ENCODE assay signal across 8 cellular contexts in genomic region chr11:6390718-6391547, GRCh38. TPM values are rescaled to one million over a fixed set of nuclear protein-coding genes. Genes with fewer than 3 reads are reported as not detected.
DNase-seq lines count a peak whose midpoint lies in the region; FAIRE-seq and TF ChIP-seq lines count a peak whose summit lies in the region.

No MANE protein-coding gene starts in this region.

- no peaks in the 10 kb centered on the region for H3K9me3 Mint-ChIP-seq in nephron

- FAIRE-seq in HTR-8/SVneo (lab: Jason Lieb, UNC): no peak
- FAIRE-seq in D721Med (lab: Jason Lieb, UNC): no peak
- no peak for FAIRE-seq in GM19239 (lab: Jason Lieb, UNC)

- H3K4me3 Mint-ChIP-seq in nephron: peak overlapping the region; percentile 79 to 96 (median 92)

- H3K36me3 Mint-ChIP-seq in nephron (ENCODE audit: low read depth): peaks cover 11% of the 10 kb centered on the region

- no peak for TF ChIP-seq CTCF in C4-2B (conservative IDR thresholded peaks at IDR 0.05)
- TF ChIP-seq CTCF in LNCaP clone FGC (IDR thresholded peaks at IDR 0.05; ENCODE audit: control insufficient read depth, extremely low read depth, insufficient read depth): no peak
- no peak for TF ChIP-seq CTCF in dorsolateral prefrontal cortex (IDR thresholded peaks at IDR 0.05 in 54 of 56, conservative IDR thresholded peaks at IDR 0.05 in 2 of 56; ENCODE audit: low read depth in 1 of 56, partially characterized antibody in 56 of 56)
- no peak for TF ChIP-seq CTCF in nephron (IDR thresholded peaks at IDR 0.05; ENCODE audit: unreplicated experiment in 3 of 3)
- TF ChIP-seq CTCF in D721Med (IDR thresholded peaks at IDR 0.05; ENCODE audit: insufficient read depth, missing control alignments): no peak

- peak overlapping the region in 2 of 3 experiments; percentile 15 to 62 for H3K27ac Mint-ChIP-seq in nephron

- DNase-seq in LNCaP clone FGC (ENCODE audit: low read depth) (no peak), dorsolateral prefrontal cortex (peak in 1 of 10 donors; percentile 58), NCI-H524 treated with DMSO at 0.1 percent for 48 hours (lab: John Stamatoyannopoulos, UW) (no peak), HTR-8/SVneo (ENCODE audit: insufficient read length, low spot score) (no peak), D721Med (ENCODE audit: insufficient read length, low spot score) (no peak), GM19239 (ENCODE audit: insufficient read length, low spot score) (no peak)

- no peaks in the 10 kb centered on the region for H3K27me3 ChIP-seq in dorsolateral prefrontal cortex

- H3K4me3 ChIP-seq in LNCaP clone FGC (ENCODE audit: low read depth, low read length) (peak overlapping the region; percentile 75), dorsolateral prefrontal cortex (peak overlapping the region; percentile 61 to 99 (median 90))

- H3K4me1 Mint-ChIP-seq in nephron: peaks cover 26% of the 10 kb centered on the region

- peak overlapping the region; percentile 68 for H3K27ac ChIP-seq in C4-2B
- peak overlapping the region; percentile 52 to 99 (median 94) for H3K27ac ChIP-seq in dorsolateral prefrontal cortex

- peaks cover 7% of the 10 kb centered on the region for H3K27me3 Mint-ChIP-seq in nephron (ENCODE audit: low read depth)

- intact Hi-C loops in dorsolateral prefrontal cortex (cut with DNase I): loop anchor here (2.0 to 5.0 kb wide), 3 partner anchors 28 to 221 kb away; partner anchors contain the start of genes ARFIP2 (in 2 of the 2), TIMM10B (in 2 of the 2), APBB1 (in 1 of the 2) and TAF10 (in 1 of the 2)

RNA-seq across cellular contexts. Expression of gene SMPD1, which starts 0.7 kb away (rescaled TPM):
- total RNA-seq in dorsolateral prefrontal cortex: 10 to 100 TPM; 37.6 to 97.6 (median 53.8) TPM

RNA-seq across cellular contexts. Expression of gene APBB1, which starts 28.0 kb away (rescaled TPM):
- 100 to 1,000 TPM; 235 to 475 (median 368) TPM for total RNA-seq in dorsolateral prefrontal cortex

RNA-seq across cellular contexts. Expression of gene HPX, which starts 49.9 kb away (rescaled TPM):
- total RNA-seq in dorsolateral prefrontal cortex: 10 to 100 TPM in 1 of 120 experiments, 1 to 10 TPM in 102, under 1 TPM in 13, not detected in 4; 0.59 to 18.6 (median 2.3) TPM
